Comparison of ENCODE assay signal across 8 cellular contexts in genomic region chr3:194640829-194641228, GRCh38. TPM values are rescaled to one million over a fixed set of nuclear protein-coding genes. Genes with fewer than 3 reads are reported as not detected.
A peak's percentile ranks its signal among the peaks of the same experiment; 100 is the strongest.
DNase-seq lines count a peak whose midpoint lies in the region; ATAC-seq and TF ChIP-seq lines count a peak whose summit lies in the region.

No MANE protein-coding gene starts in this region.

- no peaks in the 10 kb centered on the region; the same call in 1 of the 2 replicates for H3K27me3 Mint-ChIP-seq in HFFc6 (ENCODE audit: insufficient read depth)

- no peaks in the 10 kb centered on the region for H3K27me3 ChIP-seq in kidney epithelial cell (ENCODE audit: control insufficient read depth, insufficient read depth, low read length)

- H3K27ac Mint-ChIP-seq in HFFc6 = no peak overlapping the region

- H3K4me1 Mint-ChIP-seq in HFFc6 (ENCODE audit: low read depth) = peaks cover 26% of the 10 kb centered on the region

- ATAC-seq in GM18858 (IDR thresholded peaks at IDR 0.05; ENCODE audit: unreplicated experiment) (no peak), HG02798 (IDR thresholded peaks at IDR 0.05; ENCODE audit: poor library complexity, unreplicated experiment) (no peak)

- no peaks in the 10 kb centered on the region for H3K9me3 Mint-ChIP-seq in HFFc6

- H3K4me3 ChIP-seq in kidney epithelial cell (ENCODE audit: low read depth, low read length) = no peak overlapping the region

- peaks cover 48% of the 10 kb centered on the region for H3K36me3 Mint-ChIP-seq in HFFc6 (ENCODE audit: low read depth)

- DNase-seq in A172 (ENCODE audit: low spot score) (peak; percentile 47), HFFc6 (no peak), activated T-cell treated with anti-CD3 and anti-CD28 coated beads for 24 hours (ENCODE audit: low read depth) (peak; percentile 15), kidney epithelial cell (ENCODE audit: low read depth) (no peak), H4 (ENCODE audit: low spot score) (no peak), SHP77 treated with DMSO at 0.1 percent for 48 hours (lab: John Stamatoyannopoulos, UW) (no peak)

- no peak overlapping the region for H3K4me3 Mint-ChIP-seq in HFFc6

- H3K36me3 ChIP-seq in kidney epithelial cell (ENCODE audit: control insufficient read depth, insufficient read depth, low read length) = no peaks in the 10 kb centered on the region

- TF ChIP-seq CTCF in HFFc6 (IDR thresholded peaks at IDR 0.05) (peak; percentile 59), kidney epithelial cell (IDR thresholded peaks at IDR 0.05; ENCODE audit: insufficient read depth, low read length, poor library complexity, severe bottlenecking) (peak; percentile 39)

RNA-seq across cellular contexts. Expression of gene TMEM44, which starts 7.6 kb away (rescaled TPM):
- total RNA-seq in A172 (2014; rRNA removed; shearing (Covaris generic)) = 14.2 and 15.4 TPM in 2 replicates
- 10 to 100 TPM; 11.8 to 14.0 (median 13.2) TPM for total RNA-seq in HFFc6 (2021; fragmentation: NEBNext Ultra II Directional; extraction: Animal tissue kit (Norgen Biotek cat#: 25700))
- total RNA-seq in kidney epithelial cell = 16.0 and 16.2 TPM in 2 replicates
- 6.6 and 8.4 TPM in 2 replicates for total RNA-seq in H4 (2014; rRNA removed; shearing (Covaris generic))

RNA-seq across cellular contexts. Expression of gene LSG1, which starts 31.2 kb away (rescaled TPM):
- total RNA-seq in A172 (2014; rRNA removed; shearing (Covaris generic)) = 55.1 and 72.7 TPM in 2 replicates
- 10 to 100 TPM; 26.4 to 31.7 (median 29.3) TPM for total RNA-seq in HFFc6 (2021; fragmentation: NEBNext Ultra II Directional; extraction: Animal tissue kit (Norgen Biotek cat#: 25700))
- total RNA-seq in kidney epithelial cell = 26.1 and 27.2 TPM in 2 replicates
- total RNA-seq in H4 (2014; rRNA removed; shearing (Covaris generic)) = 43.5 and 51.6 TPM in 2 replicates

RNA-seq across cellular contexts. Expression of gene FAM43A, which starts 44.9 kb away (rescaled TPM):
- 8.2 and 10.4 TPM in 2 replicates for total RNA-seq in A172 (2014; rRNA removed; shearing (Covaris generic))
- total RNA-seq in HFFc6 (2021; fragmentation: NEBNext Ultra II Directional; extraction: Animal tissue kit (Norgen Biotek cat#: 25700)) = 10 to 100 TPM; 10.6 to 28.5 (median 11.6) TPM
- 1.7 and 2.7 TPM in 2 replicates for total RNA-seq in kidney epithelial cell
- total RNA-seq in H4 (2014; rRNA removed; shearing (Covaris generic)) = 4.0 and 4.6 TPM in 2 replicates

Comparison
In these comparisons a context has a peak if more than half of its experiments do, and no peak if none do; other contexts are left out.
1. DNase-seq: peak in A172 (single experiment) and activated T-cell treated with anti-CD3 and anti-CD28 coated beads for 24 hours (single experiment); none in HFFc6 (single experiment), kidney epithelial cell (single experiment), H4 (single experiment) and SHP77 treated with DMSO at 0.1 percent for 48 hours (single experiment).